ENCODE assay signal across 16 cellular contexts in the genomic region with DNA sequence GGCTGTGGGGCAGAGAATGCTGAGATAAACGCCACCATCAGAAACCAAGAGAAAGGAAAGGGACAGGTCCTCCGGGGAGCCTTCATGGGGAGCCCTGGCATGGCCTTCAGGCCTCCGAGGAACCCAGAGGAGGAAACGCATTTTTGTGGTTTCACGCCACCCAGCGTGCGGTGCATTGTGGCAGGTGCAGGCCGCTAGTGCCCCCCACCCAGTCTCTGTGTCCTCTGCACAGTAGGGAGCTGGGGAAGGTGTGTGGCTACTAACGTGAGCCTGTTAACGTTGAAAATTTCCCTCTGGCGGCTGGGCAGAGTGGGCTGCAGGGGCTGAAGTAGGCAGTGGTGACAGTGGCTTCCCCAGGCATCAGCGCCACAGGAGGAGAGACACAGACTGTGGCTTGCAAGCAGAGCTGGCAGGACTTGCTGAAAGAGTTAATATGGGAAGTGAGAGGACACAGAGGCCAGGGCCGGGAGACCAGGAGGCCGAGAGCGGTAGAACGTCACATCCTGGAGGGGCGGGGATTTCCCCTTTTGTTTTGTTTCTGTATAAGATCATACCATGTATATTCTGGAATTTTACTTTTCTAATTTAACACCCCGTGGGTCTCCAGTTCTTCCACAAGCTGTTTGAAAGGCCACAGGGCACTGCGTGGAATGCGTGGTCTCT.
"Had no signal": no experiment of that assay in that cellular context is flagged by ENCODE, and none has a peak within 500 bp of the region (broad histone marks: within the 10 kb centered on the region; RNA-seq: fewer than 3 reads in every experiment).

No MANE protein-coding gene starts in this region.

- H3K4me3 Mint-ChIP-seq: activated B cell treated with CpG ODN at 0.5 μM for 24 hours; activated CD4-positive, alpha-beta T cell treated with anti-CD3 and anti-CD28 coated beads, Interleukin-2, amount 10 ng/mL, durations not matched to agents 7 days and 5 days; immature natural killer cell; memory B cell; nephron progenitor cell; T-helper 1 cell treated with Interleukin-12 subunit alpha and Interleukin-12 subunit beta and Interleukin-4 antibody, amounts not matched to agents 30 μg/mL and 1 μg/mL, for 36 hours had no signal

- ATAC-seq: left cardiac atrium had no signal

- H3K4me3 ChIP-seq: suprapubic skin, upper lobe of left lung had no signal

- H3K27me3 Mint-ChIP-seq: activated B cell treated with CpG ODN at 0.5 μM for 24 hours had no signal

- H3K4me1 ChIP-seq: suprapubic skin had no signal

- H3K4me1 Mint-ChIP-seq: activated B cell treated with CpG ODN at 0.5 μM for 24 hours; activated CD4-positive, alpha-beta T cell treated with anti-CD3 and anti-CD28 coated beads, Interleukin-2, amount 10 ng/mL, durations not matched to agents 7 days and 5 days; memory B cell had no signal

- DNase-seq: activated B cell treated with CpG ODN at 0.5 μM for 24 hours; activated CD4-positive, alpha-beta T cell treated with anti-CD3 and anti-CD28 coated beads, Interleukin-2, amount 10 ng/mL, durations not matched to agents 7 days and 5 days; activated CD8-positive, alpha-beta memory T cell treated with anti-CD3 and anti-CD28 coated beads for 24 hours; activated naive CD4-positive, alpha-beta T cell treated with anti-CD3 and anti-CD28 coated beads, Interleukin-2, amount 50 U/mL, for 16 hours; caudate nucleus; cortex of kidney; immature natural killer cell; left cardiac atrium; nephron progenitor cell; SK-N-SH; stimulated activated CD4-positive, alpha-beta T cell treated with anti-CD3 and anti-CD28 coated beads, Interleukin-4, amount 100 ng/mL, for 4 hours; upper lobe of left lung had no signal

- H3K4me2 ChIP-seq: SK-N-SH had no signal

- H3K9me3 ChIP-seq: SK-N-SH, suprapubic skin, upper lobe of left lung had no signal

- H3K9ac ChIP-seq: SK-N-SH had no signal

- H3K27ac Mint-ChIP-seq: activated B cell treated with CpG ODN at 0.5 μM for 24 hours; activated CD4-positive, alpha-beta T cell treated with anti-CD3 and anti-CD28 coated beads, Interleukin-2, amount 10 ng/mL, durations not matched to agents 7 days and 5 days; activated T-helper 2 cell treated with anti-CD3 and anti-CD28 coated beads, Interferon-gamma antibody, Interleukin-2, Interleukin-4, amounts not matched to agents 10 μg/mL and 5 μg/mL and 100 μg/mL, durations not matched to agents 14 hours and 24 hours and 36 hours; memory B cell; T-helper 1 cell treated with Interleukin-12 subunit alpha and Interleukin-12 subunit beta and Interleukin-4 antibody, amounts not matched to agents 30 μg/mL and 1 μg/mL, for 36 hours had no signal

- H3K27me3 ChIP-seq: suprapubic skin, upper lobe of left lung had no signal

- H3K9me3 Mint-ChIP-seq: activated B cell treated with CpG ODN at 0.5 μM for 24 hours; activated CD4-positive, alpha-beta T cell treated with anti-CD3 and anti-CD28 coated beads, Interleukin-2, amount 10 ng/mL, durations not matched to agents 7 days and 5 days; activated T-helper 2 cell treated with anti-CD3 and anti-CD28 coated beads, Interferon-gamma antibody, Interleukin-2, Interleukin-4, amounts not matched to agents 10 μg/mL and 5 μg/mL and 100 μg/mL, durations not matched to agents 14 hours and 24 hours and 36 hours; immature natural killer cell; memory B cell; T-helper 1 cell treated with Interleukin-12 subunit alpha and Interleukin-12 subunit beta and Interleukin-4 antibody, amounts not matched to agents 30 μg/mL and 1 μg/mL, for 36 hours had no signal

- H3K27ac ChIP-seq: suprapubic skin, upper lobe of left lung had no signal

- H3K36me3 Mint-ChIP-seq: memory B cell had no signal

- H3K36me3 ChIP-seq: suprapubic skin, upper lobe of left lung had no signal
